ENCODE assay signal across 15 cellular contexts in the genomic region with DNA sequence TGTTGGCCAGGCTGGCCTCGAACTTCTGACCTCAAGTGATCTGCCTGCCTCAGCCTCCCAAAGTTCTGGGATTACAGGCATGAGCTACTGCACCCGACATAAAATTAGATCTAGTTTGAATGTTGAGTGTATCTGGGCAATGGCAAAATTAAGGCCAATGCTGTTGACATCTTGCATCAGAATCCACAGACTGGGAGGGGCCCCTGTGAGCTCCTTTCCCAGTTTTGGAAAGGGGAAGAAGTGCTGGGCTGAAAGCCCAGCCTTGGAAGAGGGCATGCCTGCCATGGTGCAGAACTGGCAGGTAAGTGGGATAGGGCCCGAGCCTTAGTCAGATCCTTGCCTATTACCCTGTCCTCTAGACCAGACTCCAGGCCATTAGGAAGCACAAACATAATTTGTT. TPM values are rescaled to one million over a fixed set of nuclear protein-coding genes. Genes with fewer than 3 reads are reported as not detected.
A peak's percentile ranks its signal among the peaks of the same experiment; 100 is the strongest.
DNase-seq lines count a peak whose midpoint lies in the region; ATAC-seq and TF ChIP-seq lines count a peak whose summit lies in the region.
"Had no signal": no experiment of that assay in that cellular context is flagged by ENCODE, and none has a peak within 500 bp of the region (broad histone marks: within the 10 kb centered on the region; RNA-seq: fewer than 3 reads in every experiment).

No MANE protein-coding gene starts in this region.

- TF ChIP-seq POLR2A in heart left ventricle (IDR thresholded peaks at IDR 0.05): no peak
- no peak for TF ChIP-seq POLR2A in GM18505 (IDR thresholded peaks at IDR 0.05; ENCODE audit: borderline replicate concordance, extremely low read depth, insufficient read depth, insufficient read length)

- H3K4me1 ChIP-seq in HEK293 (ENCODE audit: control insufficient read depth, insufficient read depth, low read length): no peaks in the 10 kb centered on the region
- peaks cover 0 to 14% (median 0%) of the 10 kb centered on the region in 12 donors for H3K4me1 ChIP-seq in heart left ventricle
- H3K4me1 ChIP-seq: BE2C had no signal

- H3K9me3 ChIP-seq in HEK293 (ENCODE audit: control insufficient read depth, insufficient read depth, low read depth, low read length) (no peaks in the 10 kb centered on the region), heart left ventricle (no peaks in the 10 kb centered on the region)
- H3K9me3 ChIP-seq: BE2C had no signal

- H3K4me3 ChIP-seq in HEK293 (ENCODE audit: low read depth, low read length): no peak overlapping the region
- H3K4me3 ChIP-seq in heart left ventricle: no peak overlapping the region

- ATAC-seq in heart left ventricle: peak; percentile 48 to 78 (median 60)
- ATAC-seq in left lobe of liver: peak; percentile 43
- no peak for ATAC-seq in GM18505 (IDR thresholded peaks at IDR 0.05; ENCODE audit: unreplicated experiment)
- ATAC-seq in HG02885 (IDR thresholded peaks at IDR 0.05; ENCODE audit: poor library complexity, unreplicated experiment): no peak
- no peak for ATAC-seq in HG03469 (IDR thresholded peaks at IDR 0.05; ENCODE audit: unreplicated experiment)

- no peaks in the 10 kb centered on the region for H3K27me3 ChIP-seq in heart left ventricle
- H3K27me3 ChIP-seq: BE2C had no signal

- POLR2A ChIA-PET in HEK293 (lab: Yijun Ruan, JAX): no interaction called here

- peak; percentile 45 for DNase-seq in OCI-M1 (lab: John Stamatoyannopoulos, UW)
- peak in 3 of 5 donors; percentile 47 to 70 (median 60) for DNase-seq in heart left ventricle
- no peak for DNase-seq in left lobe of liver (ENCODE audit: low spot score)
- no peak for DNase-seq in NOMO-1 (lab: John Stamatoyannopoulos, UW; ENCODE audit: unreplicated experiment in 2 of 2)
- DNase-seq: BE2C; CD4-positive, alpha-beta memory T cell; DMS153; DMS79 treated with DMSO at 0.1 percent for 48 hours; EL; HCEC 1CT had no signal

- 36 to 71% (median 51%) methylated on average over 2 to 3 of the region's 3 CpGs for WGBS in heart left ventricle, 4 donors

- H3K27ac ChIP-seq in HEK293 (ENCODE audit: extremely low read depth, low read depth, low read length) (no peak overlapping the region), heart left ventricle (peak overlapping the region in 6 of 12 donors; percentile 7 to 50 (median 42))
- H3K27ac ChIP-seq: C4-2B had no signal

- H3K36me3 ChIP-seq in HEK293 (ENCODE audit: control insufficient read depth in 2 of 2, insufficient read depth in 1 of 2, low read length in 2 of 2) (no peaks in the 10 kb centered on the region), heart left ventricle (no peaks in the 10 kb centered on the region)
- H3K36me3 ChIP-seq: BE2C had no signal

- TF ChIP-seq CTCF in HEK293 (tag by site-specific recombination; IDR thresholded peaks at IDR 0.05) (no peak), heart left ventricle (IDR thresholded peaks at IDR 0.05) (no peak)

- CTCF ChIA-PET in HEK293 (lab: Yijun Ruan, JAX): no interaction called here

- intact Hi-C loops in heart left ventricle (cut with DNase I): loop anchor here in 2 of 10 donors (2.0 to 5.0 kb wide), 2 partner anchors 17 to 37 kb away; no protein-coding TSS in a partner anchor

TF ChIP-seq in HEK293, 187 proteins besides CTCF, POLR2A, EP300 and RAD21:
- TF ChIP-seq ZNF335 (tag by site-specific recombination; conservative IDR thresholded peaks at IDR 0.05) (0 out of 2 replicates have a peak, but pooled peaks have one; percentile 35), ZNF48 (tag by site-specific recombination; IDR thresholded peaks at IDR 0.05) (no peak)

RNA-seq across cellular contexts. Expression of a gene that starts 4.5 kb away (rescaled TPM):
- 1,000 to 10,000 TPM in 4 of 9 donors, 100 to 1,000 TPM in 5; 393 to 1,344 (median 852) TPM for total RNA-seq in heart left ventricle
- polyA plus RNA-seq in heart left ventricle: 100 to 1,000 TPM; 112 to 262 TPM
- total RNA-seq in left lobe of liver: 4.9 TPM

RNA-seq across cellular contexts. Expression of a gene that starts 23.4 kb away (rescaled TPM):
- total RNA-seq in heart left ventricle: 1,000 to 10,000 TPM; 1,642 to 7,537 (median 4,549) TPM
- polyA plus RNA-seq in heart left ventricle: 1,000 to 10,000 TPM; 2,104 to 2,994 TPM
- total RNA-seq in left lobe of liver: 85.5 TPM

RNA-seq across cellular contexts. Expression of a gene that starts 37.7 kb away (rescaled TPM):
- total RNA-seq in heart left ventricle: 100 to 1,000 TPM; 185 to 292 (median 210) TPM
- polyA plus RNA-seq in heart left ventricle: 100 to 1,000 TPM; 317 to 462 TPM
- total RNA-seq in left lobe of liver: 90.4 TPM

Comparison
In these comparisons a context has a peak if more than half of its experiments do, and no peak if none do; other contexts are left out.
1. DNase-seq: peak in OCI-M1 (single experiment) and heart left ventricle (3 of 5); none in left lobe of liver (single experiment) and NOMO-1 (0 of 2).
2. ATAC-seq: peak in heart left ventricle (4 of 4) and left lobe of liver (single experiment); none in GM18505 (single experiment), HG02885 (single experiment) and HG03469 (single experiment).
3. RNA of a gene that starts 4.5 kb away (total RNA-seq): 393 to 1,344 TPM in heart left ventricle; 4.9 TPM in left lobe of liver (single experiment); every median in the first group is over 10 times any median in the second.
4. RNA of a gene that starts 23.4 kb away (total RNA-seq): 1,642 to 7,537 TPM in heart left ventricle; 85.5 TPM in left lobe of liver (single experiment); every median in the first group is over 10 times any median in the second.